Comparison of ENCODE assay signal across 16 cellular contexts in the genomic region with DNA sequence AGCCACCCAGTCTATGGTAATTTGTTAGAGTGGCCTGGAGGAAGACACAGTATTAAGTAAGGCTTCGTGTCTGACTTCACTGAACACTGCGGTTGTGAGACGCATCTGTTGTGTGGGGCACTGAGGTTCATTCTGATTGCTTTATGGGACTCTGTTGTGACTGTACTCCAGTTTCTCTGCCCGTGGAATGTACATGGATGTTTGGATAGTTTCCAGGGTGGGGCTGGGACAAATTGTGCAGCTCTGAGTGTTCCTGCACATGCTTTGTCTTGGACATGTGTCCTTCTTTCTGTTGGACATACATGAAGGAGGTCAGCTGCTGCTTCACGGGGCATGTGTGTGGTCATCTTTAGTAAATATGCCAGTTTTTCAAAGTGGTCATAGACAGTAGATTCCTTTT. TPM values are rescaled to one million over a fixed set of nuclear protein-coding genes. Genes with fewer than 3 reads are reported as not detected.
A peak's percentile ranks its signal among the peaks of the same experiment; 100 is the strongest.
DNase-seq lines count a peak whose midpoint lies in the region; ATAC-seq and TF ChIP-seq lines count a peak whose summit lies in the region.
"Had no signal": no experiment of that assay in that cellular context is flagged by ENCODE, and none has a peak within 500 bp of the region (broad histone marks: within the 10 kb centered on the region; RNA-seq: fewer than 3 reads in every experiment).

No MANE protein-coding gene starts in this region.

- peaks cover 86% of the 10 kb centered on the region for H4K20me1 ChIP-seq in PC-9 (ENCODE audit: insufficient read depth)

- H3K27ac ChIP-seq in PC-9: peak overlapping the region; percentile 41

- no peaks in the 10 kb centered on the region for H3K9me3 ChIP-seq in PC-9 (ENCODE audit: insufficient read depth, low read depth)
- H3K9me3 ChIP-seq in skeletal muscle satellite cell (replicated peaks; ENCODE audit: low read length): no peaks in the 10 kb centered on the region

- peaks cover 59% of the 10 kb centered on the region for H3F3A ChIP-seq in PC-9 (ENCODE audit: insufficient read depth, low read depth)

- H3K9ac ChIP-seq in skeletal muscle satellite cell (ENCODE audit: low read depth, low read length): peak overlapping the region; percentile 20

- H3K27me3 ChIP-seq in PC-9 (ENCODE audit: insufficient read depth, low read depth) (no peaks in the 10 kb centered on the region), skeletal muscle satellite cell (ENCODE audit: control insufficient read depth, insufficient read depth, low read length) (no peaks in the 10 kb centered on the region)

- H3K4me1 ChIP-seq in PC-9 (replicated peaks; ENCODE audit: insufficient read depth): peaks cover 62% of the 10 kb centered on the region
- peaks cover 58% of the 10 kb centered on the region for H3K4me1 ChIP-seq in skeletal muscle satellite cell (ENCODE audit: control insufficient read depth, insufficient read depth, low read length)

- no peaks in the 10 kb centered on the region for H3K9me3 Mint-ChIP-seq in activated CD4-positive, alpha-beta memory T cell treated with anti-CD3 and anti-CD28 coated beads for 36 hours
- H3K9me3 Mint-ChIP-seq in activated CD4-positive, alpha-beta memory T cell treated with anti-CD3 and anti-CD28 coated beads, Interleukin-2, amount 10 ng/mL, durations not matched to agents 7 days and 5 days: no peaks in the 10 kb centered on the region

- no peak for TF ChIP-seq CTCF in PC-9 (conservative IDR thresholded peaks at IDR 0.05)
- no peak for TF ChIP-seq CTCF in fibroblast of mammary gland (conservative IDR thresholded peaks at IDR 0.05; ENCODE audit: control insufficient read depth, insufficient read depth, low read depth, low read length)

- H3K27ac Mint-ChIP-seq in activated CD4-positive, alpha-beta memory T cell treated with anti-CD3 and anti-CD28 coated beads for 36 hours: peak overlapping the region; percentile 34
- H3K27ac Mint-ChIP-seq in activated CD4-positive, alpha-beta memory T cell treated with anti-CD3 and anti-CD28 coated beads, Interleukin-2, amount 10 ng/mL, durations not matched to agents 7 days and 5 days: no peak overlapping the region

- in situ Hi-C loops in KBM-7 (cut with MboI; ENCODE audit: low pct_unique_long_range_greater_than_20kb, low sequenced_read_pairs): no loop called here

- H3K4me3 ChIP-seq in PC-9 (no peak overlapping the region), fibroblast of mammary gland (ENCODE audit: control insufficient read depth, low read depth, low read length) (no peak overlapping the region), skeletal muscle satellite cell (ENCODE audit: low read length) (peak overlapping the region; percentile 2)

- H3K4me3 Mint-ChIP-seq in activated CD4-positive, alpha-beta memory T cell treated with anti-CD3 and anti-CD28 coated beads for 36 hours: no peak overlapping the region
- H3K4me3 Mint-ChIP-seq in activated CD4-positive, alpha-beta memory T cell treated with anti-CD3 and anti-CD28 coated beads, Interleukin-2, amount 10 ng/mL, durations not matched to agents 7 days and 5 days: no peak overlapping the region

- no TSS peak for BruUV-seq in PC-9 (replicated peaks; lab: Mats Ljungman, UMichigan)

- H2AFZ ChIP-seq in PC-9: no peak overlapping the region

- H3K4me1 Mint-ChIP-seq in activated CD4-positive, alpha-beta memory T cell treated with anti-CD3 and anti-CD28 coated beads for 36 hours (ENCODE audit: low read depth): peaks cover 64% of the 10 kb centered on the region
- H3K4me1 Mint-ChIP-seq in activated CD4-positive, alpha-beta memory T cell treated with anti-CD3 and anti-CD28 coated beads, Interleukin-2, amount 10 ng/mL, durations not matched to agents 7 days and 5 days: peaks cover 22% of the 10 kb centered on the region

- peaks cover 100% of the 10 kb centered on the region for H3K79me2 ChIP-seq in PC-9 (ENCODE audit: low read depth)

- H3K27me3 Mint-ChIP-seq in activated CD4-positive, alpha-beta memory T cell treated with anti-CD3 and anti-CD28 coated beads for 36 hours: no peaks in the 10 kb centered on the region
- no peaks in the 10 kb centered on the region for H3K27me3 Mint-ChIP-seq in activated CD4-positive, alpha-beta memory T cell treated with anti-CD3 and anti-CD28 coated beads, Interleukin-2, amount 10 ng/mL, durations not matched to agents 7 days and 5 days

- intact Hi-C loops in activated CD4-positive, alpha-beta memory T cell treated with anti-CD3 and anti-CD28 coated beads for 36 hours (cut with micrococcal nuclease): no loop called here
- intact Hi-C loops in PC-9 (cut with micrococcal nuclease; ENCODE audit: unreplicated experiment): no loop called here

- H3K36me3 ChIP-seq in PC-9 (ENCODE audit: low read depth) (no peaks in the 10 kb centered on the region), skeletal muscle satellite cell (ENCODE audit: insufficient read depth, low read length) (peaks cover 4% of the 10 kb centered on the region)

- no peaks in the 10 kb centered on the region for H3K9me2 ChIP-seq in PC-9 (ENCODE audit: insufficient read depth)

- no peak for DNase-seq in activated CD4-positive, alpha-beta memory T cell treated with anti-CD3 and anti-CD28 coated beads for 36 hours
- no peak for DNase-seq in activated CD4-positive, alpha-beta memory T cell treated with anti-CD3 and anti-CD28 coated beads, Interleukin-2, amount 10 ng/mL, durations not matched to agents 7 days and 5 days
- DNase-seq in PC-9 (no peak), fibroblast of mammary gland (ENCODE audit: low read depth) (peak; percentile 29), KBM-7 (no peak), middle frontal gyrus (ENCODE audit: extremely low spot score, low spot score) (no peak)
- DNase-seq: 8988T; activated CD4-positive, alpha-beta T cell treated with anti-CD3 and anti-CD28 coated beads for 4 hours; activated effector memory CD4-positive, alpha-beta T cell treated with Interleukin-2 at 50 U/mL for 16 hours; caudate nucleus; DMS79; NCI-H1694; NCI-H774 had no signal

- CTCF ChIA-PET in activated CD4-positive, alpha-beta memory T cell treated with anti-CD3 and anti-CD28 coated beads for 36 hours (lab: Charles Lee): interaction anchor here (1.1 to 3.8 kb wide), 2 partner anchors 19 to 45 kb away, joined by 3 to 21 read pairs; no protein-coding TSS in a partner anchor
- CTCF ChIA-PET in activated CD4-positive, alpha-beta memory T cell treated with anti-CD3 and anti-CD28 coated beads, Interleukin-2, amount 10 ng/mL, durations not matched to agents 7 days and 5 days (lab: Charles Lee): interaction anchor here (1.6 to 1.9 kb wide), 2 partner anchors 20 to 45 kb away, joined by 6 to 7 read pairs; no protein-coding TSS in a partner anchor
- CTCF ChIA-PET in PC-9 (lab: Charles Lee): no interaction called here

- no peaks in the 10 kb centered on the region for H3K36me3 Mint-ChIP-seq in activated CD4-positive, alpha-beta memory T cell treated with anti-CD3 and anti-CD28 coated beads for 36 hours
- H3K36me3 Mint-ChIP-seq in activated CD4-positive, alpha-beta memory T cell treated with anti-CD3 and anti-CD28 coated beads, Interleukin-2, amount 10 ng/mL, durations not matched to agents 7 days and 5 days (ENCODE audit: low read depth): no peaks in the 10 kb centered on the region

- H3K4me2 ChIP-seq in PC-9: 0 out of 2 replicates have a peak overlapping the region, but pooled peaks have one; percentile 19
- H3K4me2 ChIP-seq in skeletal muscle satellite cell (ENCODE audit: low read length): peak overlapping the region; percentile 32

- POLR2A ChIA-PET in activated CD4-positive, alpha-beta memory T cell treated with anti-CD3 and anti-CD28 coated beads for 36 hours (lab: Charles Lee): interaction anchor here (0.5 kb wide), 1 partner anchor 50 kb away, joined by 4 read pairs; no protein-coding TSS in a partner anchor
- POLR2A ChIA-PET in activated CD4-positive, alpha-beta memory T cell treated with anti-CD3 and anti-CD28 coated beads, Interleukin-2, amount 10 ng/mL, durations not matched to agents 7 days and 5 days (lab: Charles Lee): no interaction called here
- POLR2A ChIA-PET in PC-9 (lab: Charles Lee; ENCODE audit: unreplicated experiment): interaction anchor here (0.6 kb wide), 1 partner anchor 8 kb away, joined by 3 read pairs; no protein-coding TSS in a partner anchor

- ATAC-seq in HG03159 (IDR thresholded peaks at IDR 0.05; ENCODE audit: unreplicated experiment): no peak
- ATAC-seq: HCT116 had no signal

RNA-seq across cellular contexts. Expression of a gene that starts 58.5 kb away (rescaled TPM):
- total RNA-seq in activated CD4-positive, alpha-beta memory T cell treated with anti-CD3 and anti-CD28 coated beads for 36 hours: 100 to 1,000 TPM; 138 to 142 TPM
- 10 to 100 TPM; 48.1 to 54.9 TPM for total RNA-seq in activated CD4-positive, alpha-beta memory T cell treated with anti-CD3 and anti-CD28 coated beads, Interleukin-2, amount 10 ng/mL, durations not matched to agents 7 days and 5 days
- 39.9 and 40.5 TPM in 2 replicates for total RNA-seq in PC-9 (2021)
- total RNA-seq in skeletal muscle satellite cell (2012; rRNA removed): 312 and 358 TPM in 2 replicates
